In genomic region chr11:45105233-45105992, GRCh38 we compare ENCODE assay signal across 8 cellular contexts. TPM values are rescaled to one million over a fixed set of nuclear protein-coding genes. Genes with fewer than 3 reads are reported as not detected.
DNase-seq lines count a peak whose midpoint lies in the region; ATAC-seq and TF ChIP-seq lines count a peak whose summit lies in the region.

No MANE protein-coding gene starts in this region.

- TF ChIP-seq CTCF in AG09309 (IDR thresholded peaks at IDR 0.05; ENCODE audit: control insufficient read depth, insufficient read depth, low read depth, low read length, missing control alignments), result peak; percentile 96
- TF ChIP-seq CTCF in astrocyte of the spinal cord (IDR thresholded peaks at IDR 0.05; ENCODE audit: low read depth, low read length), result peak; percentile 94
- peak; percentile 80 to 96 (median 94) for TF ChIP-seq CTCF in spleen (IDR thresholded peaks at IDR 0.05 in 8 of 11, conservative IDR thresholded peaks at IDR 0.05 in 3 of 11)

- peaks cover 0 to 23% (median under 1%) of the 10 kb centered on the region in 7 donors for H3K27me3 ChIP-seq in spleen (replicated peaks in 1 of 7)

- no peak overlapping the region for H3K27ac ChIP-seq in spleen

- H3K36me3 ChIP-seq in spleen, result no peaks in the 10 kb centered on the region

- peaks cover 8 to 24% (median 22%) of the 10 kb centered on the region in 6 donors for H3K4me1 ChIP-seq in spleen

- WGBS in spleen, 5 donors, result 35 to 42% (median 38%) methylated on average over 6 to 7 of the region's 7 CpGs

- no peak for ATAC-seq in GM21737 (IDR thresholded peaks at IDR 0.05; ENCODE audit: unreplicated experiment)

- H3K9me3 ChIP-seq in spleen, result no peaks in the 10 kb centered on the region

- no peak for TF ChIP-seq POLR2A in spleen (IDR thresholded peaks at IDR 0.05)

- in situ Hi-C loops in astrocyte of the spinal cord (cut with HindIII; ENCODE audit: low sequenced_read_pairs), result loop anchor here (25.0 kb wide), 1 partner anchor 232 kb away; no protein-coding TSS in a partner anchor

- H3K4me3 ChIP-seq in AG09309 (ENCODE audit: control insufficient read depth, low read depth, low read length), result no peak overlapping the region
- H3K4me3 ChIP-seq in astrocyte of the spinal cord (ENCODE audit: low read depth, low read length), result no peak overlapping the region
- H3K4me3 ChIP-seq in spleen, result no peak overlapping the region

- intact Hi-C loops in spleen (cut with DNase I; ENCODE audit: low total_unique reads), result loop anchor here (5.0 kb wide), 1 partner anchor 178 kb away; no protein-coding TSS in a partner anchor

- DNase-seq in AG09309 (ENCODE audit: low read depth) (no peak), GM19238 (ENCODE audit: insufficient read length, low spot score) (peak; percentile 51), NCI-H1694 treated with DMSO at 0.1 percent for 48 hours (lab: John Stamatoyannopoulos, UW) (peak; percentile 86), T-helper 9 cell (peak; percentile 54), astrocyte of the spinal cord (ENCODE audit: low read depth, low spot score) (peak; percentile 66), hypothalamus (lab: John Stamatoyannopoulos, UW) (peak in 38 of 51 donors; percentile 25 to 79 (median 54)), spleen (peak; percentile 93)

RNA-seq across cellular contexts. Expression of gene PRDM11, which starts 41.0 kb away (rescaled TPM):
- 10 to 100 TPM in 6 of 7 donors, 1 to 10 TPM in 1; 8.0 to 24.3 (median 19.5) TPM for total RNA-seq in spleen
- 1 to 10 TPM; 1.7 to 4.3 (median 1.9) TPM for polyA plus RNA-seq in spleen
